ENCODE assay signal across 22 cellular contexts in the genomic region with DNA sequence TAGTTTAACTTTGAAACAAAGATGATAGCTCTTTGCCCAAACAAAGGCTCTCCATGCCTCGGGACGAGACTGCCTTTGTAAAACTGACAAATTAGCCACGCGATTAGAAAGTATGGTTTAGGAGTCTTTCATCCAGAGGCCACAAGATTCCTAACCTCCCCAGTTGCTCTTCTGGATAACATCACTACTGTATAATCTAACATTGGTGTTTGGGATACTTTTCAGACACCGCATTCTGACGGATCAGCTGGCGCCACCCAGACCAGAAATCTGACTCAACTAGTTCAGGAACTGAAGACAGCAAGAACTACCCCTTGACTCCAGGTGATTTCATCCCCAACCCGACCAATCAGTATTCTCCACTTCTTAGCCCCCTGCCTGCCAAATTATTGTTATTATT.
DNase-seq lines count a peak whose midpoint lies in the region; ATAC-seq and TF ChIP-seq lines count a peak whose summit lies in the region.
"Had no signal": no experiment of that assay in that cellular context is flagged by ENCODE, and none has a peak within 500 bp of the region (broad histone marks: within the 10 kb centered on the region; RNA-seq: fewer than 3 reads in every experiment).

No MANE protein-coding gene starts in this region.

- TF ChIP-seq CTCF in Caco-2 (IDR thresholded peaks at IDR 0.05; ENCODE audit: insufficient read depth in 1 of 2, low read depth in 1 of 2, low read length in 1 of 2, severe bottlenecking in 1 of 2, unreplicated experiment in 1 of 2) (no peak), esophagus muscularis mucosa (IDR thresholded peaks at IDR 0.05) (no peak), neural crest cell (conservative IDR thresholded peaks at IDR 0.05) (no peak), sigmoid colon (IDR thresholded peaks at IDR 0.05) (no peak), endodermal cell (conservative IDR thresholded peaks at IDR 0.05) (no peak)

- H3K4me1 Mint-ChIP-seq in Caco-2 (ENCODE audit: low read depth, unreplicated experiment): no peaks in the 10 kb centered on the region
- peaks cover 48% of the 10 kb centered on the region for H3K4me1 Mint-ChIP-seq in neural crest cell
- peaks cover 28% of the 10 kb centered on the region for H3K4me1 Mint-ChIP-seq in endodermal cell
- H3K4me1 Mint-ChIP-seq: B cell had no signal

- H3K9ac ChIP-seq in endodermal cell (ENCODE audit: extremely low read depth, low read length, poor library complexity, severe bottlenecking): no peak overlapping the region
- H3K9ac ChIP-seq: BLaER1 had no signal

- peak; percentile 30 to 32 for DNase-seq in Caco-2
- no peak for DNase-seq in esophagus muscularis mucosa (ENCODE audit: extremely low spot score)
- DNase-seq in neural crest cell (ENCODE audit: low read depth, low spot score): no peak
- DNase-seq in sigmoid colon: no peak
- DNase-seq in endodermal cell: no peak
- DNase-seq in NCI-H1930 (lab: John Stamatoyannopoulos, UW): no peak
- no peak for DNase-seq in cerebellum (ENCODE audit: low spot score)
- DNase-seq: CD4-positive, CD25-positive, alpha-beta regulatory T cell; CD8-positive, alpha-beta T cell; DMS 273 treated with DMSO at 0.1 percent for 48 hours; DMS79; EL; GDM1; H9 had no signal

- TF ChIP-seq EP300 in esophagus muscularis mucosa (IDR thresholded peaks at IDR 0.05): peak; percentile 12
- no peak for TF ChIP-seq EP300 in sigmoid colon (IDR thresholded peaks at IDR 0.05)

- H3K4me1 ChIP-seq in Caco-2 (peaks cover 6% of the 10 kb centered on the region; the same call in 1 of the 2 replicates), esophagus muscularis mucosa (peaks cover 0 to 19% (median 7%) of the 10 kb centered on the region in 4 donors), sigmoid colon (peaks cover 0 to 24% (median 10%) of the 10 kb centered on the region in 4 donors), endodermal cell (ENCODE audit: control insufficient read depth, insufficient read depth, low read length) (no peaks in the 10 kb centered on the region)
- H3K4me1 ChIP-seq: BLaER1 had no signal

- H3K27me3 ChIP-seq in Caco-2 (replicated peaks; ENCODE audit: control insufficient read depth, insufficient read depth, low read length) (no peaks in the 10 kb centered on the region), esophagus muscularis mucosa (no peaks in the 10 kb centered on the region), sigmoid colon (no peaks in the 10 kb centered on the region), endodermal cell (ENCODE audit: control insufficient read depth, insufficient read depth, low read length, poor library complexity, severe bottlenecking) (no peaks in the 10 kb centered on the region)

- no peaks in the 10 kb centered on the region for H3K36me3 Mint-ChIP-seq in Caco-2 (ENCODE audit: insufficient read depth, unreplicated experiment)
- peaks cover 13% of the 10 kb centered on the region for H3K36me3 Mint-ChIP-seq in neural crest cell (ENCODE audit: low read depth)
- no peaks in the 10 kb centered on the region for H3K36me3 Mint-ChIP-seq in endodermal cell (ENCODE audit: low read depth)
- H3K36me3 Mint-ChIP-seq: CD4-positive, CD25-positive, alpha-beta regulatory T cell; CD8-positive, alpha-beta T cell had no signal

- POLR2A ChIA-PET in Caco-2 (lab: Charles Lee): no interaction called here

- ATAC-seq in HG02571 (IDR thresholded peaks at IDR 0.05; ENCODE audit: unreplicated experiment): no peak
- ATAC-seq: CD8-positive, alpha-beta T cell; GM12878; GM23338; HCT116 had no signal

- BruUV-seq in Caco-2 (replicated peaks; lab: Mats Ljungman, UMichigan): no TSS peak

- no peak overlapping the region for H3K4me3 ChIP-seq in Caco-2 (ENCODE audit: low read depth, low read length)
- no peak overlapping the region for H3K4me3 ChIP-seq in esophagus muscularis mucosa
- no peak overlapping the region for H3K4me3 ChIP-seq in sigmoid colon
- H3K4me3 ChIP-seq in endodermal cell (ENCODE audit: low read length): no peak overlapping the region
- H3K4me3 ChIP-seq: BLaER1, GM12878, GM23338 had no signal

- H3K27ac Mint-ChIP-seq in Caco-2 (ENCODE audit: unreplicated experiment) (peak overlapping the region; percentile 23), neural crest cell (ENCODE audit: unreplicated experiment) (peak overlapping the region; percentile 88), endodermal cell (no peak overlapping the region)
- H3K27ac Mint-ChIP-seq: B cell; CD8-positive, alpha-beta T cell; GM23338; H9 had no signal

- intact Hi-C loops in Caco-2 (cut with micrococcal nuclease; ENCODE audit: unreplicated experiment) (loop anchor here (2.0 kb wide), 1 partner anchor 16 kb away; no protein-coding TSS in a partner anchor), esophagus muscularis mucosa (cut with DNase I) (no loop called here), sigmoid colon (cut with DNase I) (no loop called here)

- H3K27me3 Mint-ChIP-seq in Caco-2 (ENCODE audit: insufficient read depth, unreplicated experiment) (no peaks in the 10 kb centered on the region), neural crest cell (ENCODE audit: low read depth) (no peaks in the 10 kb centered on the region), endodermal cell (ENCODE audit: insufficient read depth) (peaks cover 7% of the 10 kb centered on the region)
- H3K27me3 Mint-ChIP-seq: B cell had no signal

- TF ChIP-seq POLR2A in esophagus muscularis mucosa (IDR thresholded peaks at IDR 0.05; ENCODE audit: low read depth) (no peak), sigmoid colon (IDR thresholded peaks at IDR 0.05) (no peak)

- CTCF ChIA-PET in Caco-2 (lab: Charles Lee): no interaction called here

- H3K9me3 Mint-ChIP-seq in Caco-2 (ENCODE audit: unreplicated experiment) (no peaks in the 10 kb centered on the region), neural crest cell (peaks cover 2% of the 10 kb centered on the region), endodermal cell (no peaks in the 10 kb centered on the region)
- H3K9me3 Mint-ChIP-seq: CD4-positive, CD25-positive, alpha-beta regulatory T cell; CD8-positive, alpha-beta T cell; GM23338 had no signal

- H3K4me3 Mint-ChIP-seq in Caco-2 (ENCODE audit: unreplicated experiment): peak overlapping the region; percentile 49
- H3K4me3 Mint-ChIP-seq in neural crest cell: no peak overlapping the region
- no peak overlapping the region for H3K4me3 Mint-ChIP-seq in endodermal cell
- H3K4me3 Mint-ChIP-seq: B cell; CD4-positive, CD25-positive, alpha-beta regulatory T cell; CD8-positive, alpha-beta T cell; GM23338; H9 had no signal

- no peaks in the 10 kb centered on the region for H3K9me3 ChIP-seq in Caco-2
- no peaks in the 10 kb centered on the region for H3K9me3 ChIP-seq in esophagus muscularis mucosa
- no peaks in the 10 kb centered on the region for H3K9me3 ChIP-seq in sigmoid colon
- no peaks in the 10 kb centered on the region for H3K9me3 ChIP-seq in endodermal cell (ENCODE audit: control insufficient read depth, low read length)
- H3K9me3 ChIP-seq: BLaER1 had no signal

- H3K27ac ChIP-seq in esophagus muscularis mucosa (replicated peaks in 1 of 4) (peak overlapping the region; percentile 19 to 63 (median 36)), sigmoid colon (peak overlapping the region; percentile 5 to 69 (median 60)), endodermal cell (ENCODE audit: low read depth, low read length) (no peak overlapping the region)
- H3K27ac ChIP-seq: 22Rv1, BLaER1, C4-2B had no signal

- H3K36me3 ChIP-seq in Caco-2 (ENCODE audit: control insufficient read depth, insufficient read depth, low read length) (no peaks in the 10 kb centered on the region), esophagus muscularis mucosa (no peaks in the 10 kb centered on the region), sigmoid colon (no peaks in the 10 kb centered on the region), endodermal cell (ENCODE audit: control insufficient read depth, insufficient read depth, low read length) (no peaks in the 10 kb centered on the region)
- H3K36me3 ChIP-seq: BLaER1 had no signal

- WGBS in esophagus muscularis mucosa: 50% methylated on average over 8 of the region's 8 CpGs
- WGBS in sigmoid colon, 2 donors: 25 to 66% methylated on average over 8 of the region's 8 CpGs
- WGBS in endodermal cell (ENCODE audit: insufficient coverage in 1 of 2, insufficient read length in 1 of 2), 2 experiments: 94% methylated on average over 6 of the region's 8 CpGs; no CpG with 5 or more reads in 1 of the 2 experiments

Comparison
In these comparisons a context has a peak if more than half of its experiments do, and no peak if none do; other contexts are left out.
1. DNase-seq: peak in Caco-2 (2 of 2); none in esophagus muscularis mucosa (single experiment), neural crest cell (single experiment), sigmoid colon (single experiment), endodermal cell (single experiment), NCI-H1930 (0 of 2) and cerebellum (single experiment).